In genomic region chr12:124992874-124993567, GRCh38 we compare ENCODE assay signal across 8 cellular contexts. TPM values are rescaled to one million over a fixed set of nuclear protein-coding genes. Genes with fewer than 3 reads are reported as not detected.
DNase-seq lines count a peak whose midpoint lies in the region; ATAC-seq and TF ChIP-seq lines count a peak whose summit lies in the region.

No MANE protein-coding gene starts in this region.

- H3K27me3 Mint-ChIP-seq in activated CD4-positive, alpha-beta T cell treated with anti-CD3 and anti-CD28 coated beads, Interleukin-2, amount 10 ng/mL, durations not matched to agents 7 days and 5 days, result no peaks in the 10 kb centered on the region

- H3K27me3 ChIP-seq in heart left ventricle (no peaks in the 10 kb centered on the region), ectodermal cell (ENCODE audit: control insufficient read depth, insufficient read depth, low read length, poor library complexity, severe bottlenecking) (peaks cover 17% of the 10 kb centered on the region), mucosa of stomach (ENCODE audit: control insufficient read depth, insufficient read depth, low read length) (no peaks in the 10 kb centered on the region)

- 1 to 2% (median 1%) methylated on average over 18 to 23 of the region's 23 CpGs for WGBS in heart left ventricle, 4 donors
- WGBS in ectodermal cell, 2 experiments, result 0 to 1% methylated on average over 23 of the region's 23 CpGs

- H3K4me3 ChIP-seq in heart left ventricle, result peak overlapping the region; percentile 14 to 89 (median 58)
- peak overlapping the region; percentile 38 for H3K4me3 ChIP-seq in ectodermal cell (ENCODE audit: insufficient read depth, low read depth, low read length)
- H3K4me3 ChIP-seq in mucosa of stomach (ENCODE audit: low read length), result peak overlapping the region; percentile 49

- ATAC-seq in heart left ventricle (no peak), left cardiac atrium (no peak), HG03439 (IDR thresholded peaks at IDR 0.05; ENCODE audit: unreplicated experiment) (peak; percentile 34)

- peak overlapping the region; percentile 57 for H3K9ac ChIP-seq in mucosa of stomach (ENCODE audit: low read length)

- POLR2A ChIA-PET in activated CD4-positive, alpha-beta T cell treated with anti-CD3 and anti-CD28 coated beads, Interleukin-2, amount 10 ng/mL, durations not matched to agents 7 days and 5 days (lab: Charles Lee), result no interaction called here

- H3K9me3 ChIP-seq in heart left ventricle (no peaks in the 10 kb centered on the region), ectodermal cell (ENCODE audit: control insufficient read depth, low read length) (no peaks in the 10 kb centered on the region), mucosa of stomach (ENCODE audit: control insufficient read depth, low read length) (no peaks in the 10 kb centered on the region)

- H3K36me3 Mint-ChIP-seq in activated CD4-positive, alpha-beta T cell treated with anti-CD3 and anti-CD28 coated beads, Interleukin-2, amount 10 ng/mL, durations not matched to agents 7 days and 5 days (ENCODE audit: low read depth), result peaks cover 10% of the 10 kb centered on the region

- H3K4me3 Mint-ChIP-seq in activated CD4-positive, alpha-beta T cell treated with anti-CD3 and anti-CD28 coated beads, Interleukin-2, amount 10 ng/mL, durations not matched to agents 7 days and 5 days, result peak overlapping the region; percentile 83

- peak overlapping the region; percentile 90 for H3K27ac Mint-ChIP-seq in activated CD4-positive, alpha-beta T cell treated with anti-CD3 and anti-CD28 coated beads, Interleukin-2, amount 10 ng/mL, durations not matched to agents 7 days and 5 days

- intact Hi-C loops in heart left ventricle (cut with DNase I) (loop anchor here in 1 of 10 donors (10.0 kb wide), 1 partner anchor 72 kb away; the partner anchor contains the start of gene AACS), left cardiac atrium (cut with DNase I) (no loop called here)

- CTCF ChIA-PET in activated CD4-positive, alpha-beta T cell treated with anti-CD3 and anti-CD28 coated beads, Interleukin-2, amount 10 ng/mL, durations not matched to agents 7 days and 5 days (lab: Charles Lee), result interaction anchor here (0.8 to 2.7 kb wide), 4 partner anchors 24 to 87 kb away, joined by 3 to 11 read pairs (median 4); no protein-coding TSS in a partner anchor

- TF ChIP-seq POLR2A in heart left ventricle (IDR thresholded peaks at IDR 0.05), result no peak

- H3K36me3 ChIP-seq in heart left ventricle (no peaks in the 10 kb centered on the region), ectodermal cell (ENCODE audit: control insufficient read depth, insufficient read depth, low read length) (no peaks in the 10 kb centered on the region), mucosa of stomach (ENCODE audit: control insufficient read depth, insufficient read depth, low read length) (no peaks in the 10 kb centered on the region)

- peak in 3 of 12 donors; percentile 9 to 13 (median 10) for TF ChIP-seq CTCF in heart left ventricle (IDR thresholded peaks at IDR 0.05)

- H3K27ac ChIP-seq in heart left ventricle (peak overlapping the region in 3 of 12 donors; percentile 22 to 71 (median 29)), ectodermal cell (ENCODE audit: insufficient read depth, low read depth, low read length, poor library complexity, severe bottlenecking) (no peak overlapping the region)

- peaks cover 4% of the 10 kb centered on the region for H3K9me3 Mint-ChIP-seq in activated CD4-positive, alpha-beta T cell treated with anti-CD3 and anti-CD28 coated beads, Interleukin-2, amount 10 ng/mL, durations not matched to agents 7 days and 5 days

- H3K4me1 Mint-ChIP-seq in activated CD4-positive, alpha-beta T cell treated with anti-CD3 and anti-CD28 coated beads, Interleukin-2, amount 10 ng/mL, durations not matched to agents 7 days and 5 days, result peaks cover 36% of the 10 kb centered on the region

- H3K4me1 ChIP-seq in heart left ventricle (peaks cover 0 to 39% (median 15%) of the 10 kb centered on the region in 12 donors), ectodermal cell (ENCODE audit: control insufficient read depth, insufficient read depth, low read length) (no peaks in the 10 kb centered on the region), mucosa of stomach (ENCODE audit: control insufficient read depth, insufficient read depth, low read length) (peaks cover 17% of the 10 kb centered on the region)

- DNase-seq in heart left ventricle, result peak in 1 of 5 donors; percentile 52
- DNase-seq in left cardiac atrium, result no peak
- peak; percentile 97 for DNase-seq in NCI-H748 (lab: John Stamatoyannopoulos, UW; ENCODE audit: unreplicated experiment)
- DNase-seq in activated CD4-positive, alpha-beta T cell treated with anti-CD3 and anti-CD28 coated beads, Interleukin-2, amount 10 ng/mL, durations not matched to agents 7 days and 5 days, result peak; percentile 91
- DNase-seq in stimulated activated CD8-positive, alpha-beta memory T cell treated with anti-CD3 and anti-CD28 coated beads, Interleukin-7, amount 100 ng/mL, for 4 hours (ENCODE audit: low read depth in 2 of 2), result peak; percentile 73 to 75

RNA-seq across cellular contexts. Expression of gene BRI3BP, which starts 0.4 kb away (rescaled TPM):
- total RNA-seq in heart left ventricle, result 1 to 10 TPM; 2.0 to 5.3 (median 3.8) TPM
- polyA plus RNA-seq in heart left ventricle, result 1 to 10 TPM; 1.1 to 3.5 TPM
- 1 to 10 TPM; 5.4 to 6.0 TPM for total RNA-seq in left cardiac atrium
- total RNA-seq in activated CD4-positive, alpha-beta T cell treated with anti-CD3 and anti-CD28 coated beads, Interleukin-2, amount 10 ng/mL, durations not matched to agents 7 days and 5 days, result 10 to 100 TPM; 24.8 to 26.8 TPM
- 4.0 TPM for polyA plus RNA-seq in ectodermal cell (2013, experiment 1 of 4)
- 3.7 TPM for polyA plus RNA-seq in ectodermal cell (2013, experiment 2 of 4)
- 2.3 TPM for polyA plus RNA-seq in ectodermal cell (2013, experiment 3 of 4)
- 2.1 TPM for polyA plus RNA-seq in ectodermal cell (2013, experiment 4 of 4)

RNA-seq across cellular contexts. Expression of gene DHX37, which starts 4.1 kb away (rescaled TPM):
- total RNA-seq in heart left ventricle (10 to 100 TPM in 3 of 9 donors, 1 to 10 TPM in 6; 3.7 to 13.0 (median 7.1) TPM), left cardiac atrium (10 to 100 TPM in 1 of 2 donors, 1 to 10 TPM in 1; 7.9 to 13.3 TPM)
- polyA plus RNA-seq in heart left ventricle, result 10 to 100 TPM in 1 of 2 donors, 1 to 10 TPM in 1; 3.6 to 18.7 TPM
- 10 to 100 TPM; 30.2 to 32.2 TPM for total RNA-seq in activated CD4-positive, alpha-beta T cell treated with anti-CD3 and anti-CD28 coated beads, Interleukin-2, amount 10 ng/mL, durations not matched to agents 7 days and 5 days
- polyA plus RNA-seq in ectodermal cell (2013, experiment 1 of 4), result 17.2 TPM
- polyA plus RNA-seq in ectodermal cell (2013, experiment 2 of 4), result 16.1 TPM
- polyA plus RNA-seq in ectodermal cell (2013, experiment 3 of 4), result 9.6 TPM
- polyA plus RNA-seq in ectodermal cell (2013, experiment 4 of 4), result 10.3 TPM
